Comparison of ENCODE assay signal across 24 cellular contexts in genomic region chr12:12919666-12920435, GRCh38. TPM values are rescaled to one million over a fixed set of nuclear protein-coding genes. Genes with fewer than 3 reads are reported as not detected.
"Had no signal": no experiment of that assay in that cellular context is flagged by ENCODE, and none has a peak within 500 bp of the region (broad histone marks: within the 10 kb centered on the region; RNA-seq: fewer than 3 reads in every experiment).

No MANE protein-coding gene starts in this region.

- H3K9me3 ChIP-seq: left ventricle myocardium inferior, stomach, upper lobe of left lung had no signal

- H3K4me3 Mint-ChIP-seq: activated CD4-positive, alpha-beta memory T cell treated with anti-CD3 and anti-CD28 coated beads, Interleukin-2, amount 10 ng/mL, durations not matched to agents 7 days and 5 days; activated CD4-positive, alpha-beta T cell treated with anti-CD3 and anti-CD28 coated beads, Interleukin-2, amount 10 ng/mL, durations not matched to agents 24 days and 14 days; activated naive CD4-positive, alpha-beta T cell treated with anti-CD3 and anti-CD28 coated beads for 36 hours; activated naive CD8-positive, alpha-beta T cell treated with anti-CD3 and anti-CD28 coated beads, Interleukin-2, amount 10 ng/mL, durations not matched to agents 7 days and 5 days; activated T-cell treated with anti-CD3 and anti-CD28 coated beads, Interleukin-2, amount 50 U/mL, for 72 hours; dendritic cell treated with granulocyte-macrophage colony-stimulating factor and Interleukin-4, amounts not matched to agents 40 ng/mL and 50 ng/mL, for 4 days; natural killer cell; T-cell; T-helper 2 cell treated with Interferon-gamma antibody and Interleukin-4, amounts not matched to agents 5 μg/mL and 100 μg/mL, for 36 hours had no signal

- H2AFZ ChIP-seq: parathyroid adenoma had no signal

- H3K27ac ChIP-seq: cardiac muscle cell, left ventricle myocardium inferior, parathyroid adenoma, stomach, upper lobe of left lung, VCaP had no signal

- H3K9me3 Mint-ChIP-seq: activated CD4-positive, alpha-beta memory T cell treated with anti-CD3 and anti-CD28 coated beads, Interleukin-2, amount 10 ng/mL, durations not matched to agents 7 days and 5 days; activated CD4-positive, alpha-beta T cell treated with anti-CD3 and anti-CD28 coated beads, Interleukin-2, amount 10 ng/mL, durations not matched to agents 24 days and 14 days; activated naive CD4-positive, alpha-beta T cell treated with anti-CD3 and anti-CD28 coated beads for 36 hours; activated naive CD8-positive, alpha-beta T cell treated with anti-CD3 and anti-CD28 coated beads, Interleukin-2, amount 10 ng/mL, durations not matched to agents 7 days and 5 days; activated T-cell treated with anti-CD3 and anti-CD28 coated beads, Interleukin-2, amount 50 U/mL, for 72 hours; dendritic cell treated with granulocyte-macrophage colony-stimulating factor and Interleukin-4, amounts not matched to agents 40 ng/mL and 50 ng/mL, for 4 days; natural killer cell; T-cell; T-helper 2 cell treated with Interferon-gamma antibody and Interleukin-4, amounts not matched to agents 5 μg/mL and 100 μg/mL, for 36 hours had no signal

- H3K4me1 ChIP-seq: parathyroid adenoma had no signal

- H3K27me3 ChIP-seq: cardiac muscle cell, stomach, upper lobe of left lung had no signal

- ATAC-seq: activated CD4-positive, CD25-positive, alpha-beta regulatory T cell treated with anti-CD3 and anti-CD28 coated beads, Interleukin-2, amount 50 U/mL, for 24 hours; activated T-cell treated with anti-CD3 and anti-CD28 coated beads, Interleukin-2, amount 50 U/mL, for 72 hours; natural killer cell; right cardiac atrium; T-cell had no signal

- H3K4me3 ChIP-seq: cardiac muscle cell, left ventricle myocardium inferior, stomach, upper lobe of left lung had no signal

- H3K36me3 ChIP-seq: cardiac muscle cell, left ventricle myocardium inferior had no signal

- H3K9ac ChIP-seq: parathyroid adenoma had no signal

- H3K79me2 ChIP-seq: parathyroid adenoma had no signal

- H3K27ac Mint-ChIP-seq: activated CD4-positive, alpha-beta memory T cell treated with anti-CD3 and anti-CD28 coated beads, Interleukin-2, amount 10 ng/mL, durations not matched to agents 7 days and 5 days; activated CD4-positive, alpha-beta T cell treated with anti-CD3 and anti-CD28 coated beads, Interleukin-2, amount 10 ng/mL, durations not matched to agents 24 days and 14 days; activated naive CD4-positive, alpha-beta T cell treated with anti-CD3 and anti-CD28 coated beads for 36 hours; activated naive CD8-positive, alpha-beta T cell treated with anti-CD3 and anti-CD28 coated beads, Interleukin-2, amount 10 ng/mL, durations not matched to agents 7 days and 5 days; activated T-cell treated with anti-CD3 and anti-CD28 coated beads, Interleukin-2, amount 50 U/mL, for 72 hours; dendritic cell treated with granulocyte-macrophage colony-stimulating factor and Interleukin-4, amounts not matched to agents 40 ng/mL and 50 ng/mL, for 4 days; natural killer cell; T-cell; T-helper 2 cell treated with Interferon-gamma antibody and Interleukin-4, amounts not matched to agents 5 μg/mL and 100 μg/mL, for 36 hours had no signal

- DNase-seq: activated CD4-positive, alpha-beta memory T cell treated with anti-CD3 and anti-CD28 coated beads, Interleukin-2, amount 10 ng/mL, durations not matched to agents 7 days and 5 days; activated CD4-positive, alpha-beta T cell treated with anti-CD3 and anti-CD28 coated beads, Interleukin-2, amount 10 ng/mL, durations not matched to agents 24 days and 14 days; activated effector memory CD4-positive, alpha-beta T cell treated with Interleukin-2 at 50 U/mL for 16 hours; activated naive CD4-positive, alpha-beta T cell treated with anti-CD3 and anti-CD28 coated beads for 36 hours; activated naive CD8-positive, alpha-beta T cell treated with anti-CD3 and anti-CD28 coated beads, Interleukin-2, amount 10 ng/mL, durations not matched to agents 7 days and 5 days; activated T-cell treated with anti-CD3 and anti-CD28 coated beads, Interleukin-2, amount 50 U/mL, for 72 hours; amygdala; effector CD8-positive, alpha-beta T cell; glutamatergic neuron; hypothalamus; left ventricle myocardium inferior; midbrain; natural killer cell; right cardiac atrium; stimulated activated CD4-positive, alpha-beta T cell treated with anti-CD3 and anti-CD28 coated beads, Interleukin-12 subunit alpha, Interleukin-12 subunit beta, amount 100 ng/mL, for 4 hours; stomach; T-cell; upper lobe of left lung had no signal

- H3K36me3 Mint-ChIP-seq: activated naive CD8-positive, alpha-beta T cell treated with anti-CD3 and anti-CD28 coated beads, Interleukin-2, amount 10 ng/mL, durations not matched to agents 7 days and 5 days; natural killer cell; T-cell had no signal

RNA-seq across cellular contexts. Expression of gene GPRC5D, which starts 32.1 kb away (rescaled TPM):
- polyA plus RNA-seq: right cardiac atrium had no signal
